ENCODE assay signal across 17 cellular contexts in the genomic region with DNA sequence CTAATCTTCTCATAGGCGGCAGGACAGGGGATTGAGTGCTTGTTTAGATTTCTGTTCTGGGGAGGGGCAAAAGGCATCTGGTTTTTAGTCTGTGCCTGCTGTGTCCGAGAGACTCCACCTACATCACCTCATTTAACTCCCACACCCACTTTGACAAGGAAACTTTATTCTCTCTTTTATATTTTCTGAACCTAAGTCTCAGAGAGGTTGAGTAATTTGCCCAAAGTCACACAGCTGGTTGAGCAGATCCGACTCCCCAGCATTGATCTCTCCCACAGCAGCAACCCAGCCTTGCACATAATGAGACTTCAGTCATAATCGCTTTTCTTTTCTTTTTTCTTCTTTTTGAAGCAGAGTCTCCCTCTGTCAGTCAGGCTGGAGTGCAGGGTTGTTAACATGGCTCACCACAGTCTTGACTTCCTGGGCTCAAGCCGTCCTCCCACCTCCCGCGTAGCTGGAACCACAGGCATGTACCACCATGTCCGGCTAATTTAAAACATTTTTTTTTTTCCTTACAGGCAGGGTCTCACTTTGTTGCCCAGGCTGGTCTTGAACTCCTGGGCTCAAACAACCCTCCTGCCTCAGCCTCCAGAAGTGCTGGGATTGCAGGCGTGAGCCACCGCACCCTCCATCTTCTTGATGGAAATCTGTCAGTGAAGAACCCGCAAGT. TPM values are rescaled to one million over a fixed set of nuclear protein-coding genes. Genes with fewer than 3 reads are reported as not detected.
A peak's percentile ranks its signal among the peaks of the same experiment; 100 is the strongest.
DNase-seq lines count a peak whose midpoint lies in the region; ATAC-seq, FAIRE-seq and TF ChIP-seq lines count a peak whose summit lies in the region.
"Had no signal": no experiment of that assay in that cellular context is flagged by ENCODE, and none has a peak within 500 bp of the region (broad histone marks: within the 10 kb centered on the region; RNA-seq: fewer than 3 reads in every experiment).

No MANE protein-coding gene starts in this region.

- H3K4me1 ChIP-seq in ACC112 (ENCODE audit: control insufficient read depth, insufficient read depth, low read length, unreplicated experiment) (peaks cover 35% of the 10 kb centered on the region), HCT116 (ENCODE audit: control insufficient read depth in 1 of 2, insufficient read depth in 2 of 2, low read length in 2 of 2) (peaks cover 7 to 50% of the 10 kb centered on the region in 2 experiments), astrocyte (ENCODE audit: insufficient read depth, low read length) (peaks cover 34% of the 10 kb centered on the region)

- ATAC-seq in HCT116 (no peak), HG02981 (IDR thresholded peaks at IDR 0.05; ENCODE audit: unreplicated experiment) (no peak), T-helper 17 cell (no peak), HG03439 (IDR thresholded peaks at IDR 0.05; ENCODE audit: unreplicated experiment) (no peak)
- ATAC-seq: natural killer cell treated with Interleukin-12 subunit alpha and Interleukin-12 subunit beta and Interleukin-15 and Interleukin-18, amount 100 ng/mL, for 72 hours had no signal

- CTCF ChIA-PET in HCT116 (lab: Charles Lee), result no interaction called here

- H3K4me3 ChIP-seq in ACC112 (ENCODE audit: low read depth, low read length) (no peak overlapping the region), HCT116 (replicated peaks in 1 of 2; ENCODE audit: low read depth in 1 of 2, low read length in 2 of 2) (no peak overlapping the region), astrocyte (ENCODE audit: insufficient read depth, low read depth, low read length) (no peak overlapping the region), fibroblast of the aortic adventitia (ENCODE audit: low read depth, low read length) (no peak overlapping the region)
- H3K4me3 ChIP-seq: lung had no signal

- H3K4me2 ChIP-seq in HCT116 (ENCODE audit: low read length) (no peak overlapping the region), astrocyte (ENCODE audit: low read length) (peak overlapping the region; percentile 61)

- POLR2A ChIA-PET in HCT116 (lab: Charles Lee), result no interaction called here

- H3K27ac Mint-ChIP-seq in astrocyte (ENCODE audit: unreplicated experiment) (peak overlapping the region; percentile 14), T-helper 17 cell (no peak overlapping the region)
- H3K27ac Mint-ChIP-seq: natural killer cell treated with Interleukin-12 subunit alpha and Interleukin-12 subunit beta and Interleukin-15 and Interleukin-18, amount 100 ng/mL, for 72 hours; T-helper 2 cell treated with Interferon-gamma antibody and Interleukin-4, amounts not matched to agents 5 μg/mL and 100 μg/mL, for 36 hours had no signal

- H3K79me2 ChIP-seq in ACC112 (ENCODE audit: control insufficient read depth, insufficient read depth, low read length, unreplicated experiment), result no peaks in the 10 kb centered on the region
- no peaks in the 10 kb centered on the region for H3K79me2 ChIP-seq in HCT116 (ENCODE audit: insufficient read depth, low read length)
- no peaks in the 10 kb centered on the region for H3K79me2 ChIP-seq in astrocyte (ENCODE audit: insufficient read depth, low read length)

- no peaks in the 10 kb centered on the region for H3K9me2 ChIP-seq in HCT116 (ENCODE audit: insufficient read depth)

- H3K9me3 ChIP-seq in HCT116 (ENCODE audit: control insufficient read depth in 1 of 2, insufficient read depth in 1 of 2, low read depth in 1 of 2, low read length in 2 of 2), result peaks cover 0 to 3% of the 10 kb centered on the region in 2 experiments; a peak in 1 of 4 replicates
- no peaks in the 10 kb centered on the region for H3K9me3 ChIP-seq in astrocyte (ENCODE audit: insufficient read depth, low read depth, low read length)
- no peaks in the 10 kb centered on the region for H3K9me3 ChIP-seq in T-helper 17 cell (ENCODE audit: control insufficient read depth, low read length, poor library complexity, severe bottlenecking)

- intact Hi-C loops in HCT116 (cut with micrococcal nuclease), result no loop called here

- BruUV-seq in HCT116 (replicated peaks; lab: Mats Ljungman, UMichigan), result no TSS peak

- no peak for FAIRE-seq in astrocyte (lab: Jason Lieb, UNC)
- FAIRE-seq: frontal cortex had no signal

- no peaks in the 10 kb centered on the region for H4K20me1 ChIP-seq in HCT116 (ENCODE audit: insufficient read depth)
- no peaks in the 10 kb centered on the region for H4K20me1 ChIP-seq in astrocyte (ENCODE audit: insufficient read depth, low read length)

- H3K36me3 ChIP-seq in ACC112 (ENCODE audit: insufficient read depth, low read length) (no peaks in the 10 kb centered on the region), HCT116 (ENCODE audit: control insufficient read depth in 1 of 2, insufficient read depth in 2 of 2, low read length in 2 of 2) (no peaks in the 10 kb centered on the region), astrocyte (ENCODE audit: insufficient read depth, low read length) (no peaks in the 10 kb centered on the region)

- no peak overlapping the region for H3K9ac ChIP-seq in HCT116 (ENCODE audit: low read length)
- peak overlapping the region; percentile 25 for H3K9ac ChIP-seq in astrocyte (ENCODE audit: low read length)

- H3K27me3 Mint-ChIP-seq in astrocyte (ENCODE audit: low read depth, unreplicated experiment) (no peaks in the 10 kb centered on the region), T-helper 17 cell (peaks cover 27% of the 10 kb centered on the region)

- H3K36me3 Mint-ChIP-seq in astrocyte (ENCODE audit: low read depth, unreplicated experiment) (peaks cover 1% of the 10 kb centered on the region), T-helper 17 cell (ENCODE audit: low read depth) (no peaks in the 10 kb centered on the region)
- H3K36me3 Mint-ChIP-seq: natural killer cell treated with Interleukin-12 subunit alpha and Interleukin-12 subunit beta and Interleukin-15 and Interleukin-18, amount 100 ng/mL, for 72 hours had no signal

- TF ChIP-seq POLR2A in HCT116 (IDR thresholded peaks at IDR 0.05; ENCODE audit: borderline replicate concordance, extremely low read depth, insufficient read depth, insufficient read length), result no peak

- H3K27ac ChIP-seq in ACC112 (ENCODE audit: low read depth, low read length) (peak overlapping the region; percentile 33; the same call in 1 of the 2 replicates), HCT116 (ENCODE audit: low read depth, low read length) (no peak overlapping the region; the same call in 1 of the 2 replicates), astrocyte (ENCODE audit: low read depth, low read length) (peak overlapping the region; percentile 8)

- H3K27me3 ChIP-seq in ACC112 (ENCODE audit: insufficient read depth, low read length), result no peaks in the 10 kb centered on the region
- H3K27me3 ChIP-seq in HCT116 (ENCODE audit: insufficient read depth, low read length), result no peaks in the 10 kb centered on the region
- no peaks in the 10 kb centered on the region for H3K27me3 ChIP-seq in astrocyte (ENCODE audit: insufficient read depth, low read length)

- H3K4me1 Mint-ChIP-seq in astrocyte (ENCODE audit: low read depth, unreplicated experiment) (peaks cover 38% of the 10 kb centered on the region), T-helper 17 cell (peaks cover 4% of the 10 kb centered on the region)

- RAD21 ChIA-PET in HCT116 (lab: Charles Lee; ENCODE audit: low non-redundant PET in 1 of 2, low total read pairs in 2 of 2, uncharacterized antibody in 2 of 2, unreplicated experiment in 2 of 2), result no interaction called here

- no peak for TF ChIP-seq RAD21 in HCT116 (IDR thresholded peaks at IDR 0.05; ENCODE audit: low read depth)

- no peak overlapping the region for H3K4me3 Mint-ChIP-seq in astrocyte (ENCODE audit: unreplicated experiment)
- H3K4me3 Mint-ChIP-seq in T-helper 17 cell, result no peak overlapping the region
- H3K4me3 Mint-ChIP-seq: natural killer cell treated with Interleukin-12 subunit alpha and Interleukin-12 subunit beta and Interleukin-15 and Interleukin-18, amount 100 ng/mL, for 72 hours; T-helper 2 cell treated with Interferon-gamma antibody and Interleukin-4, amounts not matched to agents 5 μg/mL and 100 μg/mL, for 36 hours had no signal

- no peak for TF ChIP-seq CTCF in HCT116 (IDR thresholded peaks at IDR 0.05 in 2 of 3, conservative IDR thresholded peaks at IDR 0.05 in 1 of 3; ENCODE audit: borderline replicate concordance in 1 of 3, insufficient read depth in 1 of 3, low read depth in 2 of 3, low read length in 2 of 3)
- TF ChIP-seq CTCF in astrocyte (IDR thresholded peaks at IDR 0.05; ENCODE audit: insufficient read depth, low read depth, low read length), result no peak
- no peak for TF ChIP-seq CTCF in fibroblast of the aortic adventitia (IDR thresholded peaks at IDR 0.05; ENCODE audit: insufficient read depth, low read length)

- H2AFZ ChIP-seq in ACC112 (ENCODE audit: low read length, unreplicated experiment) (no peak overlapping the region), HCT116 (ENCODE audit: low read depth, low read length, poor library complexity, severe bottlenecking) (peak overlapping the region; percentile 36), astrocyte (ENCODE audit: low read depth, low read length) (peak overlapping the region; percentile 2)

- DNase-seq in HCT116 (ENCODE audit: low read depth, low spot score) (no peak), astrocyte (ENCODE audit: low read depth) (peak; percentile 76), fibroblast of the aortic adventitia (ENCODE audit: low read depth) (peak; percentile 49), T-helper 17 cell (no peak)
- DNase-seq in activated CD4-positive, alpha-beta T cell treated with anti-CD3 and anti-CD28 coated beads, Interleukin-2, amount 50 U/mL, for 4 hours, result no peak
- DNase-seq: activated CD4-positive, CD25-positive, alpha-beta regulatory T cell treated with anti-CD3 and anti-CD28 coated beads, Interleukin-2, amount 50 U/mL, for 72 hours; NCI-H2029; NCI-H774; stimulated activated CD4-positive, alpha-beta T cell treated with anti-CD3 and anti-CD28 coated beads, Interleukin-15, amount 100 ng/mL, for 24 hours had no signal

- H3K9me3 Mint-ChIP-seq in astrocyte (ENCODE audit: unreplicated experiment), result peaks cover 3% of the 10 kb centered on the region
- H3K9me3 Mint-ChIP-seq: T-helper 2 cell treated with Interferon-gamma antibody and Interleukin-4, amounts not matched to agents 5 μg/mL and 100 μg/mL, for 36 hours had no signal

TF ChIP-seq in HCT116, 20 proteins besides CTCF, POLR2A, EP300 and RAD21 (continues in another document):
- TF ChIP-seq YY1 (IDR thresholded peaks at IDR 0.05; ENCODE audit: extremely low read depth, insufficient replicate concordance, low read depth, low read length) (no peak), EZH2phosphoT487 (IDR thresholded peaks at IDR 0.05; ENCODE audit: borderline replicate concordance) (no peak), TCF7L2 (IDR thresholded peaks at IDR 0.05; ENCODE audit: borderline replicate concordance, extremely low read depth, insufficient read depth, insufficient read length) (no peak), SIN3A (IDR thresholded peaks at IDR 0.05; ENCODE audit: low read depth) (no peak), ZNF274 (IDR thresholded peaks at IDR 0.05; ENCODE audit: low read depth, low read length) (no peak), FOSL1 (IDR thresholded peaks at IDR 0.05; ENCODE audit: low read depth) (no peak), SP1 (IDR thresholded peaks at IDR 0.05; ENCODE audit: low read depth) (no peak), JUND (IDR thresholded peaks at IDR 0.05) (no peak)

RNA-seq across cellular contexts. Expression of gene ANKRD33B, which starts 36.5 kb away (rescaled TPM):
- total RNA-seq in HCT116 (2021; ENCODE audit: unreplicated experiment) (10.9 TPM), astrocyte (13.5 and 22.7 TPM in 2 replicates), fibroblast of the aortic adventitia (ENCODE audit: low replicate concordance) (8.3 and 11.3 TPM in 2 replicates), T-helper 17 cell (10 to 100 TPM in 1 of 2 donors, 1 to 10 TPM in 1; 5.3 to 13.9 TPM)
- polyA plus RNA-seq in HCT116 (2012), result 3.8 and 4.5 TPM in 2 replicates
- total RNA-seq: HT-29 had no signal

Comparison
In these comparisons a context has a peak if more than half of its experiments do, and no peak if none do; other contexts are left out.
1. DNase-seq: peak in astrocyte (single experiment) and fibroblast of the aortic adventitia (single experiment); none in HCT116 (single experiment), T-helper 17 cell (0 of 3) and activated CD4-positive, alpha-beta T cell treated with anti-CD3 and anti-CD28 coated beads, Interleukin-2, amount 50 U/mL, for 4 hours (0 of 2).